ENCODE assay signal across 13 cellular contexts in genomic region chr1:178500091-178500770, GRCh38. TPM values are rescaled to one million over a fixed set of nuclear protein-coding genes. Genes with fewer than 3 reads are reported as not detected.
DNase-seq lines count a peak whose midpoint lies in the region; ATAC-seq and TF ChIP-seq lines count a peak whose summit lies in the region.
"Had no signal": no experiment of that assay in that cellular context is flagged by ENCODE, and none has a peak within 500 bp of the region (broad histone marks: within the 10 kb centered on the region; RNA-seq: fewer than 3 reads in every experiment).

No MANE protein-coding gene starts in this region.

- intact Hi-C loops in dorsolateral prefrontal cortex (cut with DNase I) = no loop called here

- H3K4me1 Mint-ChIP-seq in activated naive CD8-positive, alpha-beta T cell treated with anti-CD3 and anti-CD28 coated beads, Interleukin-2, amount 50 U/mL, for 24 hours = no peaks in the 10 kb centered on the region
- H3K4me1 Mint-ChIP-seq: IgD-negative memory B cell had no signal

- no peak overlapping the region for H3K4me3 Mint-ChIP-seq in activated naive CD8-positive, alpha-beta T cell treated with anti-CD3 and anti-CD28 coated beads, Interleukin-2, amount 50 U/mL, for 24 hours
- H3K4me3 Mint-ChIP-seq: IgD-negative memory B cell had no signal

- peak; percentile 33 for DNase-seq in NAMALWA (ENCODE audit: low spot score)
- DNase-seq in fibroblast of mammary gland (ENCODE audit: low read depth) = no peak
- peak; percentile 17 for DNase-seq in putamen (ENCODE audit: low spot score)
- no peak for DNase-seq in dorsolateral prefrontal cortex
- no peak for DNase-seq in activated naive CD8-positive, alpha-beta T cell treated with anti-CD3 and anti-CD28 coated beads, Interleukin-2, amount 50 U/mL, for 24 hours
- DNase-seq in NCI-H526 treated with DMSO at 0.1 percent for 48 hours (lab: John Stamatoyannopoulos, UW) = no peak
- DNase-seq: NCI-H2171; PC-9; stimulated activated naive CD8-positive, alpha-beta T cell treated with anti-CD3 and anti-CD28 coated beads, Interleukin-15, Interleukin-2, amounts not matched to agents 100 U/mL and 50 U/mL, for 24 hours; T1000 had no signal

- no peak for ATAC-seq in activated naive CD8-positive, alpha-beta T cell treated with anti-CD3 and anti-CD28 coated beads, Interleukin-2, amount 50 U/mL, for 24 hours
- ATAC-seq: stimulated activated naive CD8-positive, alpha-beta T cell treated with anti-CD3 and anti-CD28 coated beads, Interleukin-15, Interleukin-2, amounts not matched to agents 100 U/mL and 50 U/mL, for 24 hours had no signal

- peaks cover 7% of the 10 kb centered on the region for H3K27me3 Mint-ChIP-seq in activated naive CD8-positive, alpha-beta T cell treated with anti-CD3 and anti-CD28 coated beads, Interleukin-2, amount 50 U/mL, for 24 hours

- no peak overlapping the region for H3K27ac ChIP-seq in dorsolateral prefrontal cortex
- H3K27ac ChIP-seq: PC-9 had no signal

- TF ChIP-seq CTCF in GM12873 (IDR thresholded peaks at IDR 0.05; ENCODE audit: insufficient read depth, low read depth, low read length, missing control alignments) (peak; percentile 37), fibroblast of mammary gland (conservative IDR thresholded peaks at IDR 0.05; ENCODE audit: control insufficient read depth, insufficient read depth, low read depth, low read length) (peak; percentile 16), dorsolateral prefrontal cortex (IDR thresholded peaks at IDR 0.05 in 54 of 56, conservative IDR thresholded peaks at IDR 0.05 in 2 of 56; ENCODE audit: low read depth in 1 of 56, partially characterized antibody in 56 of 56) (peak in 1 of 56 donors; percentile 21)

- no peaks in the 10 kb centered on the region for H3K9me3 Mint-ChIP-seq in activated naive CD8-positive, alpha-beta T cell treated with anti-CD3 and anti-CD28 coated beads, Interleukin-2, amount 50 U/mL, for 24 hours
- H3K9me3 Mint-ChIP-seq: IgD-negative memory B cell had no signal

- no peak overlapping the region for H3K27ac Mint-ChIP-seq in activated naive CD8-positive, alpha-beta T cell treated with anti-CD3 and anti-CD28 coated beads, Interleukin-2, amount 50 U/mL, for 24 hours
- H3K27ac Mint-ChIP-seq: IgD-negative memory B cell had no signal

- H3K27me3 ChIP-seq in dorsolateral prefrontal cortex = no peaks in the 10 kb centered on the region

- no peaks in the 10 kb centered on the region for H3K36me3 Mint-ChIP-seq in activated naive CD8-positive, alpha-beta T cell treated with anti-CD3 and anti-CD28 coated beads, Interleukin-2, amount 50 U/mL, for 24 hours (ENCODE audit: low read depth)
- H3K36me3 Mint-ChIP-seq: IgD-negative memory B cell had no signal

- no peak overlapping the region for H3K4me3 ChIP-seq in fibroblast of mammary gland (ENCODE audit: control insufficient read depth, low read depth, low read length)
- H3K4me3 ChIP-seq in dorsolateral prefrontal cortex = no peak overlapping the region
- H3K4me3 ChIP-seq: PC-9 had no signal

RNA-seq across cellular contexts. Expression of gene CLEC20A, which starts 3.5 kb away (rescaled TPM):
- under 1 TPM in 6 of 120 experiments, not detected in 114; 0.48 to 0.94 (median 0.50) TPM for total RNA-seq in dorsolateral prefrontal cortex
- total RNA-seq: Daoy, PC-9 had no signal

RNA-seq across cellular contexts. Expression of gene TEX35, which starts 12.7 kb away (rescaled TPM):
- total RNA-seq in dorsolateral prefrontal cortex = under 1 TPM in 5 of 120 experiments, not detected in 115; 0.11 to 0.63 (median 0.36) TPM
- total RNA-seq: Daoy, PC-9 had no signal

Comparison
In these comparisons a context has a peak if more than half of its experiments do, and no peak if none do; other contexts are left out.
1. DNase-seq: peak in NAMALWA (single experiment) and putamen (single experiment); none in fibroblast of mammary gland (single experiment), dorsolateral prefrontal cortex (0 of 10), activated naive CD8-positive, alpha-beta T cell treated with anti-CD3 and anti-CD28 coated beads, Interleukin-2, amount 50 U/mL, for 24 hours (single experiment) and NCI-H526 treated with DMSO at 0.1 percent for 48 hours (single experiment).